In the genomic region with DNA sequence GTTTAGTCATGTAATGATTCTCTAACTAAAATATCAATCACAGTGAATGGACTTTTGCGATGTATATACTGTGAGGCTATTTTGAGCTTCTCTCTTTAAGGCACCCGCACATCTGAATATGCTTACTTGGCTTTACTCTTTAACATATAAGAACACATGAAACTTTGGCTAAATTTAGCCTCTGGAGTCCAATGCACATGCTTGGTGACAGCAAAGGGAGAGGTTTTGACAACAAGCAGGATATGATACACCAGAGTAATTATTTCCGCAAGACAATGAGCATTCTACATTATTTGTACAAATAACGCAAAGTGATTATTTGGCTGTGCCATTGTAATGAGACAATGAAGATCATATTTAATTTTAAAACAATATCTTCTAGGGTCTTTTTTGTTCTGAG, we compare ENCODE assay signal across 13 cellular contexts.
DNase-seq lines count a peak whose midpoint lies in the region; FAIRE-seq and TF ChIP-seq lines count a peak whose summit lies in the region.
"Had no signal": no experiment of that assay in that cellular context is flagged by ENCODE, and none has a peak within 500 bp of the region (broad histone marks: within the 10 kb centered on the region; RNA-seq: fewer than 3 reads in every experiment).

No MANE protein-coding gene starts in this region.

- H3K27ac ChIP-seq in SK-N-MC = peak overlapping the region; percentile 96
- H3K27ac ChIP-seq in cardiac muscle cell = peak overlapping the region; percentile 20
- peak overlapping the region; percentile 59 for H3K27ac ChIP-seq in smooth muscle cell (ENCODE audit: low read depth)
- peak overlapping the region in 3 of 8 donors; percentile 51 to 53 (median 52) for H3K27ac ChIP-seq in spleen

- H3K27me3 ChIP-seq in cardiac muscle cell (no peaks in the 10 kb centered on the region), smooth muscle cell (ENCODE audit: low read depth) (no peaks in the 10 kb centered on the region), spleen (replicated peaks in 1 of 7) (no peaks in the 10 kb centered on the region)

- H3K9me3 ChIP-seq in SK-N-MC (ENCODE audit: low read depth, low read length) (no peaks in the 10 kb centered on the region), cardiac muscle cell (ENCODE audit: low read depth) (no peaks in the 10 kb centered on the region), smooth muscle cell (replicated peaks; ENCODE audit: low read depth) (no peaks in the 10 kb centered on the region), spleen (peaks cover 0 to 11% (median 0%) of the 10 kb centered on the region in 8 donors)

- H3K4me2 ChIP-seq in smooth muscle cell = peak overlapping the region; percentile 67

- H3F3A ChIP-seq in smooth muscle cell (ENCODE audit: low read depth) = peaks cover 22% of the 10 kb centered on the region

- intact Hi-C loops in spleen (cut with DNase I; ENCODE audit: low total_unique reads) = no loop called here

- H3K79me2 ChIP-seq in smooth muscle cell (ENCODE audit: low read depth) = peaks cover 60% of the 10 kb centered on the region

- DNase-seq in GM18507 (ENCODE audit: extremely low spot score, insufficient read length, low read depth) (no peak), SK-N-MC (ENCODE audit: low read depth, low spot score) (no peak), cardiac muscle cell (ENCODE audit: low read depth in 1 of 2, low spot score in 1 of 2) (peak; percentile 28 to 40), smooth muscle cell (lab: John Stamatoyannopoulos, UW; ENCODE audit: unreplicated experiment) (no peak), SHP77 (lab: John Stamatoyannopoulos, UW) (no peak), GM19238 (ENCODE audit: insufficient read length, low spot score) (no peak), spleen (no peak), NCI-H82 (lab: John Stamatoyannopoulos, UW) (no peak)
- DNase-seq: activated CD4-positive, alpha-beta T cell treated with anti-CD3 and anti-CD28 coated beads, Interleukin-2, amount 50 U/mL, for 4 hours; activated effector memory CD4-positive, alpha-beta T cell treated with anti-CD3 and anti-CD28 coated beads, Interleukin-2, amount 50 U/mL, for 16 hours; CD4-positive, alpha-beta memory T cell; GDM1; KG1 had no signal

- H3K4me3 ChIP-seq in SK-N-MC = peak overlapping the region; percentile 70
- H3K4me3 ChIP-seq in cardiac muscle cell = no peak overlapping the region
- no peak overlapping the region for H3K4me3 ChIP-seq in smooth muscle cell
- no peak overlapping the region for H3K4me3 ChIP-seq in spleen

- peaks cover 15% of the 10 kb centered on the region for H3K4me1 ChIP-seq in cardiac muscle cell (ENCODE audit: low read depth)
- peaks cover 28% of the 10 kb centered on the region for H3K4me1 ChIP-seq in smooth muscle cell (ENCODE audit: low read depth)
- peaks cover 6 to 55% (median 30%) of the 10 kb centered on the region in 6 donors for H3K4me1 ChIP-seq in spleen

- no peak overlapping the region for H2AFZ ChIP-seq in smooth muscle cell (ENCODE audit: low read depth)

- no peak for TF ChIP-seq POLR2A in spleen (IDR thresholded peaks at IDR 0.05)

- peak overlapping the region; percentile 53 for H3K9ac ChIP-seq in SK-N-MC (ENCODE audit: insufficient read length)
- peak overlapping the region; percentile 7 for H3K9ac ChIP-seq in smooth muscle cell (ENCODE audit: low read depth)

- no peak for TF ChIP-seq CTCF in cardiac muscle cell (IDR thresholded peaks at IDR 0.05; ENCODE audit: low read depth, low read length)
- TF ChIP-seq CTCF in smooth muscle cell (IDR thresholded peaks at IDR 0.05; ENCODE audit: borderline replicate concordance, insufficient read depth, poor library complexity, severe bottlenecking) = no peak
- TF ChIP-seq CTCF in spleen (IDR thresholded peaks at IDR 0.05 in 8 of 11, conservative IDR thresholded peaks at IDR 0.05 in 3 of 11) = no peak

- H4K20me1 ChIP-seq in smooth muscle cell (ENCODE audit: low read depth) = peaks cover 24% of the 10 kb centered on the region

- WGBS in smooth muscle cell (ENCODE audit: low lambda C conversion rate) = 58% methylated on average over 4 of the region's 4 CpGs
- WGBS in spleen, 5 donors = 80 to 93% (median 87%) methylated on average over 4 of the region's 4 CpGs

- H3K36me3 ChIP-seq in SK-N-MC (ENCODE audit: insufficient read depth, low read length) = no peaks in the 10 kb centered on the region
- H3K36me3 ChIP-seq in cardiac muscle cell = no peaks in the 10 kb centered on the region
- no peaks in the 10 kb centered on the region for H3K36me3 ChIP-seq in smooth muscle cell (ENCODE audit: low read depth)
- peaks cover 0 to 18% (median 0%) of the 10 kb centered on the region in 6 donors for H3K36me3 ChIP-seq in spleen

- FAIRE-seq in GM18507 (lab: Jason Lieb, UNC) = peak; percentile 56

Comparison
In these comparisons a context has a peak if more than half of its experiments do, and no peak if none do; other contexts are left out.
1. DNase-seq: peak in cardiac muscle cell (2 of 2); none in GM18507 (single experiment), SK-N-MC (single experiment), smooth muscle cell (single experiment), SHP77 (0 of 2), GM19238 (single experiment), spleen (single experiment) and NCI-H82 (single experiment).